24 cellular contexts compared by ENCODE assay signal in genomic region chr1:57957576-57957975, GRCh38.
DNase-seq lines count a peak whose midpoint lies in the region; ATAC-seq, FAIRE-seq and TF ChIP-seq lines count a peak whose summit lies in the region.
"Had no signal": no experiment of that assay in that cellular context is flagged by ENCODE, and none has a peak within 500 bp of the region (broad histone marks: within the 10 kb centered on the region; RNA-seq: fewer than 3 reads in every experiment).

No MANE protein-coding gene starts in this region.

- no peaks in the 10 kb centered on the region for H3K4me1 ChIP-seq in foreskin keratinocyte
- H3K4me1 ChIP-seq: BE2C had no signal

- no peaks in the 10 kb centered on the region for H3K27me3 ChIP-seq in bronchial epithelial cell (ENCODE audit: control insufficient read depth, insufficient read depth, low read length)
- peaks cover 6% of the 10 kb centered on the region for H3K27me3 ChIP-seq in foreskin keratinocyte
- H3K27me3 ChIP-seq: BE2C, BLaER1 had no signal

- no peak for FAIRE-seq in bronchial epithelial cell (lab: Jason Lieb, UNC)
- no peak for FAIRE-seq in RCC 7860 (lab: Jason Lieb, UNC)
- FAIRE-seq: A204.1, G401.6, GM12891, GM19239 had no signal

- no peak overlapping the region for H3K27ac ChIP-seq in foreskin keratinocyte
- H3K27ac ChIP-seq: BLaER1 had no signal

- peak; percentile 7 for DNase-seq in HPDE6-E6E7 (ENCODE audit: extremely low spot score)
- peak; percentile 25 for DNase-seq in SW480 (ENCODE audit: low spot score)
- peak; percentile 54 for DNase-seq in bronchial epithelial cell (ENCODE audit: low read depth)
- peak; percentile 25 to 29 for DNase-seq in foreskin keratinocyte
- no peak for DNase-seq in ecto neural progenitor cell (ENCODE audit: low spot score)
- no peak for DNase-seq in activated effector memory CD4-positive, alpha-beta T cell treated with anti-CD3 and anti-CD28 coated beads, Interleukin-2, amount 50 U/mL, for 16 hours
- no peak for DNase-seq in RCC 7860 (ENCODE audit: low spot score)
- DNase-seq: 8988T; ACHN; BE2C; C1 segment of cervical spinal cord; CD4-positive, alpha-beta memory T cell; CD4-positive, CD25-positive, alpha-beta regulatory T cell; CD8-positive, alpha-beta memory T cell; COR-L47; DMS 273 treated with DMSO at 0.1 percent for 48 hours; DMS153; DMS79 treated with DMSO at 0.1 percent for 48 hours; GF-D8 had no signal

- no peak for TF ChIP-seq CTCF in bronchial epithelial cell (IDR thresholded peaks at IDR 0.05; ENCODE audit: insufficient read depth, low read length, severe bottlenecking)
- no peak for TF ChIP-seq CTCF in foreskin keratinocyte (conservative IDR thresholded peaks at IDR 0.05)

- H3K4me3 ChIP-seq in bronchial epithelial cell (ENCODE audit: low read depth, low read length) = no peak overlapping the region
- H3K4me3 ChIP-seq: BLaER1 had no signal

- ATAC-seq in foreskin keratinocyte = no peak

- H3K36me3 ChIP-seq in bronchial epithelial cell (ENCODE audit: control insufficient read depth, insufficient read depth, low read length) = no peaks in the 10 kb centered on the region
- H3K36me3 ChIP-seq: BE2C, BLaER1 had no signal

Comparison
In these comparisons a context has a peak if more than half of its experiments do, and no peak if none do; other contexts are left out.
1. DNase-seq: peak in HPDE6-E6E7 (single experiment), SW480 (single experiment), bronchial epithelial cell (single experiment) and foreskin keratinocyte (2 of 2); none in ecto neural progenitor cell (single experiment), activated effector memory CD4-positive, alpha-beta T cell treated with anti-CD3 and anti-CD28 coated beads, Interleukin-2, amount 50 U/mL, for 16 hours (single experiment) and RCC 7860 (single experiment).